In genomic region chr10:2744547-2745212, GRCh38 we compare ENCODE assay signal across 26 cellular contexts.
DNase-seq lines count a peak whose midpoint lies in the region; ATAC-seq and TF ChIP-seq lines count a peak whose summit lies in the region.
"Had no signal": no experiment of that assay in that cellular context is flagged by ENCODE, and none has a peak within 500 bp of the region (broad histone marks: within the 10 kb centered on the region; RNA-seq: fewer than 3 reads in every experiment).

No MANE protein-coding gene starts in this region.

- no peaks in the 10 kb centered on the region for H3K4me1 ChIP-seq in Loucy (ENCODE audit: insufficient read depth, low read length, poor library complexity, severe bottlenecking)
- H3K4me1 ChIP-seq in sigmoid colon = no peaks in the 10 kb centered on the region
- no peaks in the 10 kb centered on the region for H3K4me1 ChIP-seq in CD8-positive, alpha-beta memory T cell (ENCODE audit: insufficient read depth, low read length)
- H3K4me1 ChIP-seq: Caco-2, foreskin keratinocyte, right atrium auricular region had no signal

- CTCF ChIA-PET in CD8-positive, alpha-beta memory T cell (lab: Charles Lee) = no interaction called here

- no peaks in the 10 kb centered on the region for H3K36me3 Mint-ChIP-seq in CD8-positive, alpha-beta memory T cell
- H3K36me3 Mint-ChIP-seq: activated naive CD8-positive, alpha-beta T cell; brain; mesothelial cell of epicardium; stimulated activated naive B cell treated with anti-CD40 and anti-IgM and Interleukin-4, amounts not matched to agents 10 μg/mL and 1 μg/mL and 100 μg/mL, for 72 hours had no signal

- no peaks in the 10 kb centered on the region for H3K36me3 ChIP-seq in Loucy (ENCODE audit: insufficient read depth, low read length)
- H3K36me3 ChIP-seq in sigmoid colon = no peaks in the 10 kb centered on the region
- H3K36me3 ChIP-seq in CD8-positive, alpha-beta memory T cell (ENCODE audit: insufficient read depth, low read length) = no peaks in the 10 kb centered on the region
- H3K36me3 ChIP-seq: neutrophil, right atrium auricular region had no signal

- H3K4me3 ChIP-seq in Loucy (ENCODE audit: low read length, poor library complexity, severe bottlenecking) (peak overlapping the region; percentile 21), epithelial cell of proximal tubule (ENCODE audit: low read depth, low read length) (peak overlapping the region; percentile 36), sigmoid colon (peak overlapping the region in 3 of 4 donors; percentile 6 to 27 (median 10))
- no peak overlapping the region for H3K4me3 ChIP-seq in CD8-positive, alpha-beta memory T cell (ENCODE audit: low read length)
- H3K4me3 ChIP-seq: GM23248 had no signal

- no peaks in the 10 kb centered on the region for H4K20me1 ChIP-seq in Loucy (ENCODE audit: insufficient read depth, low read length, poor library complexity, severe bottlenecking)

- H3K27me3 Mint-ChIP-seq in CD8-positive, alpha-beta memory T cell = peaks cover 1 to 6% of the 10 kb centered on the region in 2 donors

- TF ChIP-seq POLR2A in sigmoid colon (IDR thresholded peaks at IDR 0.05) = no peak

- H3K27ac ChIP-seq in sigmoid colon = no peak overlapping the region
- no peak overlapping the region for H3K27ac ChIP-seq in CD8-positive, alpha-beta memory T cell (ENCODE audit: low read depth, low read length)
- H3K27ac ChIP-seq: foreskin keratinocyte, GM23248, neutrophil, right atrium auricular region had no signal

- H2AFZ ChIP-seq in Loucy (ENCODE audit: low read length) = peak overlapping the region; percentile 2; the same call in 1 of the 2 replicates
- H2AFZ ChIP-seq: GM23248 had no signal

- no peak overlapping the region for H3K4me3 Mint-ChIP-seq in CD8-positive, alpha-beta memory T cell
- H3K4me3 Mint-ChIP-seq: activated naive CD8-positive, alpha-beta T cell; activated T-helper 1 cell treated with anti-CD3 and anti-CD28 coated beads, Interleukin-12 subunit alpha, Interleukin-12 subunit beta, Interleukin-2, Interleukin-4 antibody, amounts not matched to agents 30 ng/mL and 10 ng/mL and 1 ng/mL, durations not matched to agents 14 hours and 24 hours and 36 hours; brain; mesothelial cell of epicardium; stimulated activated naive B cell treated with anti-CD40 and anti-IgM and Interleukin-4, amounts not matched to agents 10 μg/mL and 1 μg/mL and 100 μg/mL, for 72 hours had no signal

- POLR2A ChIA-PET in CD8-positive, alpha-beta memory T cell (lab: Charles Lee) = no interaction called here

- no peak overlapping the region for H3K9ac ChIP-seq in Loucy (ENCODE audit: low read depth, low read length, poor library complexity, severe bottlenecking)
- H3K9ac ChIP-seq: GM23248, SK-N-SH had no signal

- H3K9me2 ChIP-seq in Loucy (replicated peaks; ENCODE audit: low read depth, low read length) = no peaks in the 10 kb centered on the region
- H3K9me2 ChIP-seq: SK-N-SH had no signal

- ATAC-seq in GM18498 (IDR thresholded peaks at IDR 0.05; ENCODE audit: unreplicated experiment) = peak; percentile 55
- ATAC-seq: activated CD4-positive, CD25-positive, alpha-beta regulatory T cell treated with anti-CD3 and anti-CD28 coated beads, Interleukin-2, amount 50 U/mL, for 24 hours; foreskin keratinocyte; Panc1; stimulated activated naive B cell treated with anti-CD40 and anti-IgM and Interleukin-4, amounts not matched to agents 10 μg/mL and 1 μg/mL and 100 μg/mL, for 72 hours had no signal

- H3K4me2 ChIP-seq in Loucy (ENCODE audit: low read depth, low read length, poor library complexity, severe bottlenecking) = peak overlapping the region; percentile 29
- H3K4me2 ChIP-seq: SK-N-SH had no signal

- DNase-seq in epithelial cell of proximal tubule (ENCODE audit: low read depth) = no peak
- DNase-seq in sigmoid colon = no peak
- no peak for DNase-seq in amygdala (lab: John Stamatoyannopoulos, UW)
- no peak for DNase-seq in activated CD4-positive, CD25-positive, alpha-beta regulatory T cell treated with anti-CD3 and anti-CD28 coated beads, Interleukin-2, amount 50 U/mL, for 72 hours
- no peak for DNase-seq in CD8-positive, alpha-beta memory T cell
- DNase-seq: Caco-2; cortex of kidney; foreskin keratinocyte; GM23248; KBM-7; NCI-H1105 treated with DMSO at 0.1 percent for 48 hours; NCI-H69; SK-N-SH; stimulated activated naive B cell treated with anti-CD40 and anti-IgM and Interleukin-4, amounts not matched to agents 10 μg/mL and 1 μg/mL and 100 μg/mL, for 72 hours; T1000; trophoblast cell had no signal

- H3K9me3 ChIP-seq in Loucy (ENCODE audit: insufficient read depth, low read depth, low read length) (no peaks in the 10 kb centered on the region), sigmoid colon (no peaks in the 10 kb centered on the region)
- H3K9me3 ChIP-seq in CD8-positive, alpha-beta memory T cell (ENCODE audit: low read length) = no peaks in the 10 kb centered on the region
- H3K9me3 ChIP-seq: Caco-2, neutrophil, right atrium auricular region, SK-N-SH had no signal

- H3K27me3 ChIP-seq in Loucy (ENCODE audit: insufficient read depth, low read length, poor library complexity, severe bottlenecking) (no peaks in the 10 kb centered on the region), sigmoid colon (no peaks in the 10 kb centered on the region)
- H3K27me3 ChIP-seq in CD8-positive, alpha-beta memory T cell (ENCODE audit: insufficient read depth, low read length, poor library complexity, severe bottlenecking) = no peaks in the 10 kb centered on the region
- H3K27me3 ChIP-seq: foreskin keratinocyte, neutrophil, right atrium auricular region had no signal

- intact Hi-C loops in sigmoid colon (cut with DNase I) = no loop called here

- TF ChIP-seq CTCF in Loucy (conservative IDR thresholded peaks at IDR 0.05; ENCODE audit: low read length) (no peak), epithelial cell of proximal tubule (conservative IDR thresholded peaks at IDR 0.05; ENCODE audit: low read depth, low read length) (no peak), sigmoid colon (IDR thresholded peaks at IDR 0.05) (no peak)

- no peaks in the 10 kb centered on the region for H3K79me2 ChIP-seq in Loucy (ENCODE audit: insufficient read depth, low read length)

- H3F3A ChIP-seq in Loucy (ENCODE audit: low read depth) = no peaks in the 10 kb centered on the region

- H3K4me1 Mint-ChIP-seq in CD8-positive, alpha-beta memory T cell = no peaks in the 10 kb centered on the region
- H3K4me1 Mint-ChIP-seq: mesothelial cell of epicardium; stimulated activated naive B cell treated with anti-CD40 and anti-IgM and Interleukin-4, amounts not matched to agents 10 μg/mL and 1 μg/mL and 100 μg/mL, for 72 hours had no signal

- H3K9me3 Mint-ChIP-seq in CD8-positive, alpha-beta memory T cell = no peaks in the 10 kb centered on the region
- H3K9me3 Mint-ChIP-seq: activated T-helper 1 cell treated with anti-CD3 and anti-CD28 coated beads, Interleukin-12 subunit alpha, Interleukin-12 subunit beta, Interleukin-2, Interleukin-4 antibody, amounts not matched to agents 30 ng/mL and 10 ng/mL and 1 ng/mL, durations not matched to agents 14 hours and 24 hours and 36 hours; mesothelial cell of epicardium had no signal

- WGBS in sigmoid colon, 2 donors = 66 to 73% methylated on average over 6 of the region's 6 CpGs

- TF ChIP-seq EP300 in sigmoid colon (IDR thresholded peaks at IDR 0.05) = no peak

- no peak overlapping the region for H3K27ac Mint-ChIP-seq in CD8-positive, alpha-beta memory T cell
- H3K27ac Mint-ChIP-seq: activated naive CD8-positive, alpha-beta T cell; activated T-helper 1 cell treated with anti-CD3 and anti-CD28 coated beads, Interleukin-12 subunit alpha, Interleukin-12 subunit beta, Interleukin-2, Interleukin-4 antibody, amounts not matched to agents 30 ng/mL and 10 ng/mL and 1 ng/mL, durations not matched to agents 14 hours and 24 hours and 36 hours; mesothelial cell of epicardium; stimulated activated naive B cell treated with anti-CD40 and anti-IgM and Interleukin-4, amounts not matched to agents 10 μg/mL and 1 μg/mL and 100 μg/mL, for 72 hours had no signal
